In genomic region chr11:100105605-100106358, GRCh38 we compare ENCODE assay signal across 1 cellular context.
TF ChIP-seq lines count a peak whose summit lies in the region.

No MANE protein-coding gene starts in this region.

TF ChIP-seq in GM23338, 12 proteins besides CTCF, POLR2A, EP300 and RAD21 (continued from another document):
- TF ChIP-seq REST (IDR thresholded peaks at IDR 0.05; ENCODE audit: unreplicated experiment) = no peak
- no peak for TF ChIP-seq NANOG (IDR thresholded peaks at IDR 0.05; ENCODE audit: borderline replicate concordance)
- TF ChIP-seq ZNF331 (CRISPR knock-in tag; IDR thresholded peaks at IDR 0.05; ENCODE audit: low read depth) = no peak
- TF ChIP-seq CREB1 (CRISPR knock-in tag; IDR thresholded peaks at IDR 0.05; ENCODE audit: low read depth) = no peak
- TF ChIP-seq EZH2phosphoT487 (IDR thresholded peaks at IDR 0.05; ENCODE audit: unreplicated experiment) = no peak
- no peak for TF ChIP-seq ZNF462 (CRISPR knock-in tag; IDR thresholded peaks at IDR 0.05)
- TF ChIP-seq JUNB (IDR thresholded peaks at IDR 0.05; ENCODE audit: unreplicated experiment) = no peak
- TF ChIP-seq STAT1 (IDR thresholded peaks at IDR 0.05; ENCODE audit: unreplicated experiment) = no peak
- no peak for TF ChIP-seq EZH2 (IDR thresholded peaks at IDR 0.05; ENCODE audit: low read depth, unreplicated experiment)
